ENCODE assay signal across 9 cellular contexts in the genomic region with DNA sequence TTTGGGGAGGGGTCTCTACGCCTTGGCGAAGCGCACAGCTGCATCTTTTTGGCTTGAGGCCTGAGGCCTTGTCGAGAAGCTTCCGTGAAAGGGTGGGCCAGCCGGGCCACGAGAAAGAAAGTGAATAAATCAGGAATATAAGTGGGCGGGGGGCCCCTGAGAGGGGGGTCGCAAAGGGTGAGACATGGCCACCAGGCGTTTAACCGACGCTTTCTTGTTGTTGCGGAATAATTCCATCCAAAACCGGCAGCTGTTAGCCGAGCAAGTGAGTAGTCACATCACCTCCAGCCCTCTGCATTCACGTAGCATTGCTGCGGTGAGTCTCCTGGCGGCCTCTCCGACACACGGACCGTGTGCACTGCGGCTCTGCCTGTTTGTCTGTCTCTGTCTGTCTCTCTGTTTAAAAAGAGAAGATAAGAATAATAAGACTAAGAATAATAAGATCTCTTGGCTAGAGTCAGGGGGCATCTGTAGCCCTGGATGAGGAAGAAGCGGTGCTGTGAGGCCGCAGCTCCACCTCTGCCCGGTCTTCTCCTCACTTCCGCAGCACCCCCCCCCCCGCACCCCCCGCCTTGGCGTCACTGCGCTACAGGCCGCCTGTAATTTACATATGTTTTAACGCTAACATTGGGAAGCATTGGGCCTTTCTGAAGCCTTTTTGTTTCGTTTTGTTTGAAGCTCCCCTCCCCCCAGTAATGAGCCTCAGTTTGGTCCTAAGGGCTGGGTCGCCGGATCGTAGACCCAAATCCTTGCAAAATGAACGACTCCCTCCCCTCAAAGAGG. TPM values are rescaled to one million over a fixed set of nuclear protein-coding genes. Genes with fewer than 3 reads are reported as not detected.
DNase-seq lines count a peak whose midpoint lies in the region; ATAC-seq, FAIRE-seq and TF ChIP-seq lines count a peak whose summit lies in the region.
"Had no signal": no experiment of that assay in that cellular context is flagged by ENCODE, and none has a peak within 500 bp of the region (broad histone marks: within the 10 kb centered on the region; RNA-seq: fewer than 3 reads in every experiment).

No MANE protein-coding gene starts in this region.

- H3K27me3 ChIP-seq in CD8-positive, alpha-beta memory T cell (ENCODE audit: insufficient read depth, low read length, poor library complexity, severe bottlenecking), result no peaks in the 10 kb centered on the region
- no peaks in the 10 kb centered on the region for H3K27me3 ChIP-seq in uterus

- CTCF ChIA-PET in CD8-positive, alpha-beta memory T cell (lab: Charles Lee), result interaction anchor here (1.1 to 4.9 kb wide), 7 partner anchors 8 to 416 kb away, joined by 3 to 30 read pairs (median 5); a partner anchor contains a TSS

- H3K4me1 Mint-ChIP-seq in CD8-positive, alpha-beta memory T cell, result peaks cover 34 to 54% (median 51%) of the 10 kb centered on the region in 3 donors
- H3K4me1 Mint-ChIP-seq in activated naive CD8-positive, alpha-beta T cell treated with anti-CD3 and anti-CD28 coated beads, Interleukin-2, amount 50 U/mL, for 24 hours, result peaks cover 44% of the 10 kb centered on the region

- no peaks in the 10 kb centered on the region for H3K9me3 ChIP-seq in CD8-positive, alpha-beta memory T cell (ENCODE audit: low read length)
- no peaks in the 10 kb centered on the region for H3K9me3 ChIP-seq in uterus

- no peaks in the 10 kb centered on the region for H3K36me3 ChIP-seq in CD8-positive, alpha-beta memory T cell (ENCODE audit: insufficient read depth, low read length)
- no peaks in the 10 kb centered on the region for H3K36me3 ChIP-seq in uterus

- H3K27ac Mint-ChIP-seq in CD8-positive, alpha-beta memory T cell, result peak overlapping the region; percentile 98 to 100 (median 100)
- H3K27ac Mint-ChIP-seq in activated naive CD8-positive, alpha-beta T cell treated with anti-CD3 and anti-CD28 coated beads, Interleukin-2, amount 50 U/mL, for 24 hours, result peak overlapping the region; percentile 99

- H3K4me1 ChIP-seq in CD8-positive, alpha-beta memory T cell (ENCODE audit: insufficient read depth, low read length), result peaks cover 41% of the 10 kb centered on the region
- peaks cover 0 to 38% of the 10 kb centered on the region in 2 donors for H3K4me1 ChIP-seq in uterus

- no peaks in the 10 kb centered on the region for H3K9me3 Mint-ChIP-seq in CD8-positive, alpha-beta memory T cell
- no peaks in the 10 kb centered on the region for H3K9me3 Mint-ChIP-seq in activated naive CD8-positive, alpha-beta T cell treated with anti-CD3 and anti-CD28 coated beads, Interleukin-2, amount 50 U/mL, for 24 hours

- peak; percentile 46 for ATAC-seq in GM19438 (IDR thresholded peaks at IDR 0.05; ENCODE audit: low read depth, unreplicated experiment)
- ATAC-seq in activated naive CD8-positive, alpha-beta T cell treated with anti-CD3 and anti-CD28 coated beads, Interleukin-2, amount 50 U/mL, for 24 hours, result peak; percentile 46

- POLR2A ChIA-PET in CD8-positive, alpha-beta memory T cell (lab: Charles Lee), result interaction anchor here (0.6 to 2.0 kb wide), 19 partner anchors 8 to 1267 kb away, joined by 3 to 17 read pairs (median 4); a partner anchor contains a TSS

- no peak for FAIRE-seq in HTR-8/SVneo (lab: Jason Lieb, UNC)
- FAIRE-seq: colon had no signal

- intact Hi-C loops in head of caudate nucleus (cut with DNase I) (loop anchor here (5.0 kb wide), 1 partner anchor 40 kb away; a partner anchor contains a TSS), uterus (cut with DNase I; ENCODE audit: low total_unique reads) (no loop called here)

- no peak for TF ChIP-seq POLR2A in uterus (IDR thresholded peaks at IDR 0.05)

- H3K4me3 ChIP-seq in CD8-positive, alpha-beta memory T cell (ENCODE audit: low read length), result peak overlapping the region; percentile 95
- peak overlapping the region; percentile 59 to 95 for H3K4me3 ChIP-seq in uterus

- H3K4me3 Mint-ChIP-seq in CD8-positive, alpha-beta memory T cell, result peak overlapping the region; percentile 93 to 100 (median 98)
- peak overlapping the region; percentile 99 for H3K4me3 Mint-ChIP-seq in activated naive CD8-positive, alpha-beta T cell treated with anti-CD3 and anti-CD28 coated beads, Interleukin-2, amount 50 U/mL, for 24 hours

- H3K36me3 Mint-ChIP-seq in CD8-positive, alpha-beta memory T cell, result peaks cover 0 to 32% (median 1%) of the 10 kb centered on the region in 3 donors
- H3K36me3 Mint-ChIP-seq in activated naive CD8-positive, alpha-beta T cell treated with anti-CD3 and anti-CD28 coated beads, Interleukin-2, amount 50 U/mL, for 24 hours (ENCODE audit: low read depth), result peaks cover 23% of the 10 kb centered on the region

- peak; percentile 57 to 81 (median 77) for DNase-seq in CD8-positive, alpha-beta memory T cell
- DNase-seq in HTR-8/SVneo (ENCODE audit: insufficient read length, low spot score), result peak; percentile 95
- DNase-seq in SKM-1 (lab: John Stamatoyannopoulos, UW; ENCODE audit: unreplicated experiment), result peak; percentile 31
- DNase-seq in activated naive CD8-positive, alpha-beta T cell treated with anti-CD3 and anti-CD28 coated beads, Interleukin-2, amount 50 U/mL, for 24 hours, result peak; percentile 56
- DNase-seq in head of caudate nucleus, result peak in 26 of 42 donors; percentile 10 to 58 (median 38)
- peak; percentile 38 for DNase-seq in occipital lobe (lab: John Stamatoyannopoulos, UW)
- no peak for DNase-seq in uterus

- H3K27ac ChIP-seq in CD8-positive, alpha-beta memory T cell (ENCODE audit: low read depth, low read length), result peak overlapping the region; percentile 97
- H3K27ac ChIP-seq in uterus, result peak overlapping the region; percentile 87 to 97

- H3K27me3 Mint-ChIP-seq in CD8-positive, alpha-beta memory T cell, result peaks cover 0 to 3% of the 10 kb centered on the region in 2 donors
- H3K27me3 Mint-ChIP-seq in activated naive CD8-positive, alpha-beta T cell treated with anti-CD3 and anti-CD28 coated beads, Interleukin-2, amount 50 U/mL, for 24 hours, result no peaks in the 10 kb centered on the region

- TF ChIP-seq CTCF in uterus (IDR thresholded peaks at IDR 0.05), result no peak

RNA-seq across cellular contexts. Expression of a gene that starts 0.9 kb away (rescaled TPM):
- total RNA-seq in CD8-positive, alpha-beta memory T cell, result 10 to 100 TPM; 69.2 to 72.8 TPM
- 24.9 TPM for polyA plus RNA-seq in CD8-positive, alpha-beta memory T cell
- total RNA-seq in occipital lobe, result 33.2 TPM
- total RNA-seq in uterus, result 10 to 100 TPM; 32.6 to 82.7 (median 60.8) TPM

RNA-seq across cellular contexts. Expression of a gene that starts 40.6 kb away (rescaled TPM):
- 10 to 100 TPM; 15.3 to 18.6 TPM for total RNA-seq in CD8-positive, alpha-beta memory T cell
- polyA plus RNA-seq in CD8-positive, alpha-beta memory T cell, result 6.8 TPM
- total RNA-seq in occipital lobe (7.5 TPM), uterus (10 to 100 TPM; 14.1 to 35.2 (median 24.7) TPM)

Comparison
In these comparisons a context has a peak if more than half of its experiments do, and no peak if none do; other contexts are left out.
1. DNase-seq: peak in CD8-positive, alpha-beta memory T cell (5 of 5), HTR-8/SVneo (single experiment), SKM-1 (single experiment), activated naive CD8-positive, alpha-beta T cell treated with anti-CD3 and anti-CD28 coated beads, Interleukin-2, amount 50 U/mL, for 24 hours (single experiment), head of caudate nucleus (26 of 42) and occipital lobe (single experiment); none in uterus (0 of 2).